Comparison of ENCODE assay signal across 2 cellular contexts in genomic region chr1:32234792-32235191, GRCh38.
TF ChIP-seq lines count a peak whose summit lies in the region.

No MANE protein-coding gene starts in this region.

TF ChIP-seq in A549, 52 proteins besides CTCF, POLR2A, EP300 and RAD21:
- TF ChIP-seq NFE2L2 (conservative IDR thresholded peaks at IDR 0.05; ENCODE audit: low read length): no peak
- TF ChIP-seq ZNF302 (CRISPR knock-in tag; IDR thresholded peaks at IDR 0.05): no peak
- TF ChIP-seq MYC (IDR thresholded peaks at IDR 0.05; ENCODE audit: borderline replicate concordance, low read length): no peak
- no peak for TF ChIP-seq E2F6 (IDR thresholded peaks at IDR 0.05; ENCODE audit: borderline replicate concordance, low read depth)
- TF ChIP-seq ATOH8 (CRISPR knock-in tag; IDR thresholded peaks at IDR 0.05; ENCODE audit: low read depth): no peak
- no peak for TF ChIP-seq HEYL (CRISPR knock-in tag; IDR thresholded peaks at IDR 0.05)
- TF ChIP-seq HDAC2 (IDR thresholded peaks at IDR 0.05): no peak
- TF ChIP-seq HMGXB4 (CRISPR knock-in tag; IDR thresholded peaks at IDR 0.05; ENCODE audit: borderline replicate concordance): no peak
- no peak for TF ChIP-seq FOXS1 (CRISPR knock-in tag; IDR thresholded peaks at IDR 0.05)
- TF ChIP-seq RCOR1 (IDR thresholded peaks at IDR 0.05; ENCODE audit: low read depth, low read length): no peak
- TF ChIP-seq MAFK (IDR thresholded peaks at IDR 0.05; ENCODE audit: partially characterized antibody): no peak
- no peak for TF ChIP-seq FOSL2 (IDR thresholded peaks at IDR 0.05)
- TF ChIP-seq FOSL2 (CRISPR knock-in tag; IDR thresholded peaks at IDR 0.05): no peak
- no peak for TF ChIP-seq RNF2 (IDR thresholded peaks at IDR 0.05; ENCODE audit: borderline replicate concordance, low read depth)
- TF ChIP-seq USF2 (IDR thresholded peaks at IDR 0.05): no peak
- TF ChIP-seq PBX3 (IDR thresholded peaks at IDR 0.05): no peak
- TF ChIP-seq JUNB (IDR thresholded peaks at IDR 0.05): no peak

TF ChIP-seq in HCT116, 20 proteins besides CTCF, POLR2A, EP300 and RAD21:
- TF ChIP-seq TCF7L2 (IDR thresholded peaks at IDR 0.05; ENCODE audit: borderline replicate concordance, extremely low read depth, insufficient read depth, insufficient read length): no peak
- no peak for TF ChIP-seq ZFX (IDR thresholded peaks at IDR 0.05)
- no peak for TF ChIP-seq EGR1 (IDR thresholded peaks at IDR 0.05; ENCODE audit: low read depth)
- no peak for TF ChIP-seq ATF3 (IDR thresholded peaks at IDR 0.05)
- TF ChIP-seq ZNF274 (IDR thresholded peaks at IDR 0.05; ENCODE audit: low read depth, low read length): no peak
- TF ChIP-seq CBX3 (IDR thresholded peaks at IDR 0.05; ENCODE audit: low read depth): no peak
- TF ChIP-seq FOSL1 (IDR thresholded peaks at IDR 0.05; ENCODE audit: low read depth): no peak
- no peak for TF ChIP-seq MAX (IDR thresholded peaks at IDR 0.05)
- no peak for TF ChIP-seq SIN3A (IDR thresholded peaks at IDR 0.05; ENCODE audit: low read depth)
- TF ChIP-seq CEBPB (IDR thresholded peaks at IDR 0.05; ENCODE audit: low read depth): no peak
- TF ChIP-seq ELF1 (IDR thresholded peaks at IDR 0.05; ENCODE audit: borderline replicate concordance, low read depth): no peak
- no peak for TF ChIP-seq EZH2 (IDR thresholded peaks at IDR 0.05)
- TF ChIP-seq JUND (IDR thresholded peaks at IDR 0.05): no peak
- no peak for TF ChIP-seq REST (IDR thresholded peaks at IDR 0.05; ENCODE audit: low read depth)
- TF ChIP-seq SRF (IDR thresholded peaks at IDR 0.05; ENCODE audit: low read depth): no peak
- TF ChIP-seq YY1 (IDR thresholded peaks at IDR 0.05; ENCODE audit: extremely low read depth, insufficient replicate concordance, low read depth, low read length): no peak
- TF ChIP-seq EZH2phosphoT487 (IDR thresholded peaks at IDR 0.05; ENCODE audit: borderline replicate concordance): no peak
